Comparison of ENCODE assay signal across 8 cellular contexts in genomic region chr19:44808463-44809371, GRCh38. TPM values are rescaled to one million over a fixed set of nuclear protein-coding genes. Genes with fewer than 3 reads are reported as not detected.
DNase-seq lines count a peak whose midpoint lies in the region; ATAC-seq and TF ChIP-seq lines count a peak whose summit lies in the region.

TSS of gene BCAM (plus strand) at chr19:44809103. CDS start at chr19:44809125, 22 bp downstream.

- H3K9ac ChIP-seq in OCI-LY1 (ENCODE audit: low read length), result no peak within 1 kb of the TSS

- DNase-seq in GM13976 (ENCODE audit: low spot score) (peak; percentile 71), dorsolateral prefrontal cortex (peak in 2 of 10 donors; percentile 42 to 64), left colon (peak; percentile 57 to 72)

- H3K27ac Mint-ChIP-seq in stimulated activated memory B cell treated with anti-CD40 and anti-IgM and Interleukin-4, amounts not matched to agents 10 μg/mL and 1 μg/mL and 100 μg/mL, for 72 hours, result no peak within 1 kb of the TSS

- H3F3A ChIP-seq in OCI-LY1 (ENCODE audit: insufficient read depth, low read length), result no peaks in the 10 kb centered on the region

- no peaks in the 10 kb centered on the region for H3K36me3 ChIP-seq in OCI-LY1 (ENCODE audit: insufficient read depth, low read length)

- no peaks in the 10 kb centered on the region for H3K9me3 Mint-ChIP-seq in stimulated activated memory B cell treated with anti-CD40 and anti-IgM and Interleukin-4, amounts not matched to agents 10 μg/mL and 1 μg/mL and 100 μg/mL, for 72 hours

- ATAC-seq in left colon (peak; percentile 52), GM21381 (IDR thresholded peaks at IDR 0.05; ENCODE audit: unreplicated experiment) (no peak), GM18858 (IDR thresholded peaks at IDR 0.05; ENCODE audit: unreplicated experiment) (no peak), HG03432 (IDR thresholded peaks at IDR 0.05; ENCODE audit: unreplicated experiment) (no peak)
- no peak for ATAC-seq in stimulated activated memory B cell treated with anti-CD40 and anti-IgM and Interleukin-4, amounts not matched to agents 10 μg/mL and 1 μg/mL and 100 μg/mL, for 72 hours

- in situ Hi-C loops in GM13976 (cut with MboI; ENCODE audit: low sequenced_read_pairs, unreplicated experiment), result no loop called here

- H3K27ac ChIP-seq in OCI-LY1 (ENCODE audit: low read depth, low read length, poor library complexity, severe bottlenecking) (no peak within 1 kb of the TSS), dorsolateral prefrontal cortex (peak within 1 kb of the TSS in 32 of 59 donors; percentile 2 to 70 (median 45))

- H2AFZ ChIP-seq in OCI-LY1 (ENCODE audit: low read length), result no peak within 1 kb of the TSS

- H3K4me3 ChIP-seq in OCI-LY1 (ENCODE audit: low read depth, low read length, poor library complexity, severe bottlenecking), result no peak within 1 kb of the TSS
- H3K4me3 ChIP-seq in dorsolateral prefrontal cortex, result peak within 1 kb of the TSS; percentile 20 to 70 (median 55)

- no peaks in the 10 kb centered on the region for H3K9me2 ChIP-seq in OCI-LY1 (ENCODE audit: low read depth, low read length)

- H3K4me1 Mint-ChIP-seq in stimulated activated memory B cell treated with anti-CD40 and anti-IgM and Interleukin-4, amounts not matched to agents 10 μg/mL and 1 μg/mL and 100 μg/mL, for 72 hours, result peaks cover 7% of the 10 kb centered on the region

- peaks cover 65% of the 10 kb centered on the region for H3K27me3 Mint-ChIP-seq in stimulated activated memory B cell treated with anti-CD40 and anti-IgM and Interleukin-4, amounts not matched to agents 10 μg/mL and 1 μg/mL and 100 μg/mL, for 72 hours

- 0 out of 2 replicates have a peak, but pooled peaks cover 6% of the 10 kb centered on the region for H3K27me3 ChIP-seq in OCI-LY1 (ENCODE audit: insufficient read depth, low read length)
- peaks cover 0 to 5% (median 0%) of the 10 kb centered on the region in 45 donors for H3K27me3 ChIP-seq in dorsolateral prefrontal cortex

- no peaks in the 10 kb centered on the region for H3K79me2 ChIP-seq in OCI-LY1 (ENCODE audit: insufficient read depth, low read length)

- peak within 1 kb of the TSS; percentile 17; the same call in 1 of the 2 replicates for H3K4me2 ChIP-seq in OCI-LY1 (ENCODE audit: low read length)

- H3K4me3 Mint-ChIP-seq in stimulated activated memory B cell treated with anti-CD40 and anti-IgM and Interleukin-4, amounts not matched to agents 10 μg/mL and 1 μg/mL and 100 μg/mL, for 72 hours, result peak within 1 kb of the TSS; percentile 30

- no peaks in the 10 kb centered on the region for H3K9me3 ChIP-seq in OCI-LY1 (ENCODE audit: low read length)

- no peaks in the 10 kb centered on the region for H3K36me3 Mint-ChIP-seq in stimulated activated memory B cell treated with anti-CD40 and anti-IgM and Interleukin-4, amounts not matched to agents 10 μg/mL and 1 μg/mL and 100 μg/mL, for 72 hours

- H3K4me1 ChIP-seq in OCI-LY1 (ENCODE audit: insufficient read depth, low read length, severe bottlenecking), result peaks cover 3% of the 10 kb centered on the region

- intact Hi-C loops in dorsolateral prefrontal cortex (cut with DNase I), result loop anchor here in 1 of 2 donors (5.0 kb wide), 1 partner anchor 34 kb away; no protein-coding TSS in a partner anchor
- intact Hi-C loops in left colon (cut with DNase I, micrococcal nuclease), result no loop called here

- H4K20me1 ChIP-seq in OCI-LY1 (ENCODE audit: insufficient read depth, low read length), result no peaks in the 10 kb centered on the region

- TF ChIP-seq CTCF in GM13976 (IDR thresholded peaks at IDR 0.05; ENCODE audit: borderline replicate concordance, control extremely low read depth, extremely low read depth, insufficient read depth, missing control alignments), result no peak
- TF ChIP-seq CTCF in OCI-LY1 (IDR thresholded peaks at IDR 0.05; ENCODE audit: low read length), result no peak
- peak in 2 of 56 donors; percentile 0 to 8 for TF ChIP-seq CTCF in dorsolateral prefrontal cortex (IDR thresholded peaks at IDR 0.05 in 54 of 56, conservative IDR thresholded peaks at IDR 0.05 in 2 of 56; ENCODE audit: low read depth in 1 of 56, partially characterized antibody in 56 of 56)

RNA-seq across cellular contexts. Expression of gene BCAM, which starts in this region (rescaled TPM):
- total RNA-seq in dorsolateral prefrontal cortex, result 10 to 100 TPM in 119 of 120 experiments, 1 to 10 TPM in 1; 9.2 to 58.9 (median 22.6) TPM
- total RNA-seq in left colon, result 10 to 100 TPM; 21.4 to 21.7 TPM
